Comparison of ENCODE assay signal across 21 cellular contexts in genomic region chr5:42653705-42654104, GRCh38.
DNase-seq lines count a peak whose midpoint lies in the region; ATAC-seq, FAIRE-seq and TF ChIP-seq lines count a peak whose summit lies in the region.
"Had no signal": no experiment of that assay in that cellular context is flagged by ENCODE, and none has a peak within 500 bp of the region (broad histone marks: within the 10 kb centered on the region; RNA-seq: fewer than 3 reads in every experiment).

No MANE protein-coding gene starts in this region.

- no peak overlapping the region for H3K27ac Mint-ChIP-seq in Caco-2 (ENCODE audit: unreplicated experiment)
- H3K27ac Mint-ChIP-seq: CD4-positive, CD25-positive, alpha-beta regulatory T cell; HFFc6 had no signal

- H3K27ac ChIP-seq in MM.1S (ENCODE audit: low read length), result no peak overlapping the region
- H3K27ac ChIP-seq in HepG2 (ENCODE audit: extremely low read length, insufficient read depth, low read length), result no peak overlapping the region
- H3K27ac ChIP-seq: 22Rv1, A549 had no signal

- no peak overlapping the region for H3K4me3 ChIP-seq in MM.1S (ENCODE audit: low read length)
- H3K4me3 ChIP-seq in HepG2 (replicated peaks in 1 of 3; ENCODE audit: insufficient read depth in 1 of 3, low read depth in 2 of 3, low read length in 3 of 3), result no peak overlapping the region
- H3K4me3 ChIP-seq in Caco-2 (ENCODE audit: low read depth, low read length), result no peak overlapping the region
- H3K4me3 ChIP-seq: A549 had no signal

- TF ChIP-seq EP300 in HepG2 (IDR thresholded peaks at IDR 0.05; ENCODE audit: low read depth in 2 of 2, low read length in 2 of 2) (no peak), HepG2 (CRISPR knock-in tag; IDR thresholded peaks at IDR 0.05; ENCODE audit: borderline replicate concordance) (no peak)

- no peak for FAIRE-seq in HepG2 (lab: Jason Lieb, UNC)
- FAIRE-seq: A549, D721Med, G401.6, GM12891 had no signal

- ATAC-seq in Right ventricle myocardium superior (ENCODE audit: poor library complexity) (peak; percentile 13), HepG2 (no peak)
- ATAC-seq: A549, HCT116 had no signal

- no peaks in the 10 kb centered on the region for H3K9me2 ChIP-seq in MM.1S (replicated peaks; ENCODE audit: insufficient read depth, low read length)

- no peak for DNase-seq in Right ventricle myocardium superior
- no peak for DNase-seq in cardiac septum (ENCODE audit: low spot score)
- DNase-seq in MM.1S, result no peak
- DNase-seq in HepG2 (ENCODE audit: low spot score), result no peak
- DNase-seq in Caco-2, result no peak
- no peak for DNase-seq in NCI-H774 (lab: John Stamatoyannopoulos, UW)
- no peak for DNase-seq in RKO (ENCODE audit: low spot score)
- DNase-seq: AML-193; C1 segment of cervical spinal cord; CD4-positive, CD25-positive, alpha-beta regulatory T cell; CD8-positive, alpha-beta memory T cell; COR-L47; GOT3; H7; HFFc6 had no signal

- H3F3A ChIP-seq in MM.1S (ENCODE audit: insufficient read depth, low read length), result no peaks in the 10 kb centered on the region

- no peaks in the 10 kb centered on the region for H3K4me1 Mint-ChIP-seq in Caco-2 (ENCODE audit: low read depth, unreplicated experiment)

- H3K4me1 ChIP-seq in MM.1S (ENCODE audit: low read length) (peaks cover 16% of the 10 kb centered on the region), HepG2 (ENCODE audit: insufficient read depth, low read length) (no peaks in the 10 kb centered on the region), Caco-2 (no peaks in the 10 kb centered on the region)
- H3K4me1 ChIP-seq: A549 had no signal

- H3K4me3 Mint-ChIP-seq in Caco-2 (ENCODE audit: unreplicated experiment), result no peak overlapping the region
- H3K4me3 Mint-ChIP-seq: CD4-positive, CD25-positive, alpha-beta regulatory T cell; CD8-positive, alpha-beta memory T cell; HFFc6 had no signal

- no peak for TF ChIP-seq RAD21 in HepG2 (CRISPR knock-in tag; IDR thresholded peaks at IDR 0.05)

- intact Hi-C loops in Right ventricle myocardium superior (cut with DNase I), result no loop called here
- intact Hi-C loops in cardiac septum (cut with DNase I), result loop anchor here (5.0 to 10.0 kb wide), 2 partner anchors 231 to 799 kb away; partner anchors contain the start of gene GHR
- intact Hi-C loops in HepG2 (cut with micrococcal nuclease; ENCODE audit: unreplicated experiment), result no loop called here
- intact Hi-C loops in Caco-2 (cut with micrococcal nuclease; ENCODE audit: unreplicated experiment), result no loop called here

- no peaks in the 10 kb centered on the region for H3K36me3 Mint-ChIP-seq in Caco-2 (ENCODE audit: insufficient read depth, unreplicated experiment)
- H3K36me3 Mint-ChIP-seq: CD4-positive, CD25-positive, alpha-beta regulatory T cell; CD8-positive, alpha-beta memory T cell had no signal

- H2AFZ ChIP-seq in MM.1S (ENCODE audit: low read length) (no peak overlapping the region), HepG2 (ENCODE audit: low read length) (no peak overlapping the region)

- POLR2A ChIA-PET in HepG2 (lab: Yijun Ruan, JAX), result no interaction called here
- POLR2A ChIA-PET in Caco-2 (lab: Charles Lee), result no interaction called here

- no peak for TF ChIP-seq POLR2A in HepG2 (IDR thresholded peaks at IDR 0.05; ENCODE audit: insufficient read depth in 1 of 2, low read depth in 2 of 2, low read length in 2 of 2)

- H3K36me3 ChIP-seq in MM.1S (replicated peaks; ENCODE audit: insufficient read depth, low read length), result no peaks in the 10 kb centered on the region
- no peaks in the 10 kb centered on the region for H3K36me3 ChIP-seq in HepG2 (replicated peaks in 1 of 2; ENCODE audit: control insufficient read depth in 1 of 2, insufficient read depth in 2 of 2, low read length in 2 of 2)
- H3K36me3 ChIP-seq in Caco-2 (ENCODE audit: control insufficient read depth, insufficient read depth, low read length), result no peaks in the 10 kb centered on the region

- in situ Hi-C loops in HepG2 (cut with HindIII; ENCODE audit: extremely low pct_ligation_motif_present, low pct_unique_long_range_greater_than_20kb), result no loop called here

- no peaks in the 10 kb centered on the region for H3K79me2 ChIP-seq in MM.1S (ENCODE audit: low read length)
- no peaks in the 10 kb centered on the region for H3K79me2 ChIP-seq in HepG2 (ENCODE audit: insufficient read depth, low read length)

- H3K9me3 Mint-ChIP-seq in Caco-2 (ENCODE audit: unreplicated experiment), result no peaks in the 10 kb centered on the region
- H3K9me3 Mint-ChIP-seq: HFFc6 had no signal

- no peaks in the 10 kb centered on the region for H3K27me3 Mint-ChIP-seq in Caco-2 (ENCODE audit: insufficient read depth, unreplicated experiment)

- peak overlapping the region; percentile 22; the same call in 1 of the 2 replicates for H3K4me2 ChIP-seq in MM.1S (ENCODE audit: low read depth, low read length)
- H3K4me2 ChIP-seq in HepG2 (ENCODE audit: low read depth, low read length), result no peak overlapping the region
- H3K4me2 ChIP-seq: A549 had no signal

- H3K9me3 ChIP-seq in MM.1S (replicated peaks; ENCODE audit: insufficient read depth, low read length), result no peaks in the 10 kb centered on the region
- no peaks in the 10 kb centered on the region for H3K9me3 ChIP-seq in HepG2 (ENCODE audit: low read length)
- no peaks in the 10 kb centered on the region for H3K9me3 ChIP-seq in Caco-2
- H3K9me3 ChIP-seq: A549 had no signal

- H3K9ac ChIP-seq in MM.1S (ENCODE audit: low read length) (no peak overlapping the region), HepG2 (ENCODE audit: insufficient read depth, low read depth, low read length) (no peak overlapping the region)

- 14% methylated on average over 2 of the region's 2 CpGs for WGBS in HepG2 (ENCODE audit: low lambda C conversion rate)

- BruUV-seq in HepG2 (replicated peaks; lab: Mats Ljungman, UMichigan) (no TSS peak), Caco-2 (replicated peaks; lab: Mats Ljungman, UMichigan) (no TSS peak)

- CTCF ChIA-PET in HepG2 (lab: Yijun Ruan, JAX; ENCODE audit: low intra/inter-chr PET ratio, low total read pairs) (no interaction called here), Caco-2 (lab: Charles Lee) (no interaction called here)

- H4K20me1 ChIP-seq in MM.1S (ENCODE audit: insufficient read depth, low read length) (no peaks in the 10 kb centered on the region), HepG2 (ENCODE audit: insufficient read depth, low read length) (no peaks in the 10 kb centered on the region)

- no peak for TF ChIP-seq CTCF in MM.1S (IDR thresholded peaks at IDR 0.05; ENCODE audit: low read length)
- no peak for TF ChIP-seq CTCF in HepG2 (CRISPR knock-in tag; IDR thresholded peaks at IDR 0.05)
- TF ChIP-seq CTCF in Caco-2 (IDR thresholded peaks at IDR 0.05; ENCODE audit: insufficient read depth in 1 of 2, low read depth in 1 of 2, low read length in 1 of 2, severe bottlenecking in 1 of 2, unreplicated experiment in 1 of 2), result no peak

- no peaks in the 10 kb centered on the region for H3K27me3 ChIP-seq in MM.1S (replicated peaks; ENCODE audit: insufficient read depth, low read length)
- H3K27me3 ChIP-seq in HepG2 (ENCODE audit: control insufficient read depth in 1 of 2, insufficient read depth in 2 of 2, low read length in 2 of 2), result no peaks in the 10 kb centered on the region
- H3K27me3 ChIP-seq in Caco-2 (replicated peaks; ENCODE audit: control insufficient read depth, insufficient read depth, low read length), result no peaks in the 10 kb centered on the region

TF ChIP-seq in HepG2, 621 proteins besides CTCF, POLR2A, EP300 and RAD21:
- peak; percentile 60; the same call in 1 of the 2 replicates for TF ChIP-seq ATF7 (IDR thresholded peaks at IDR 0.05)
- TF ChIP-seq ATF7 (CRISPR knock-in tag; IDR thresholded peaks at IDR 0.05), result no peak
- no peak for TF ChIP-seq ATF7-NPFF (CRISPR knock-in tag; IDR thresholded peaks at IDR 0.05; ENCODE audit: low read depth)
- TF ChIP-seq FOXK1 (CRISPR knock-in tag; IDR thresholded peaks at IDR 0.05; ENCODE audit: borderline replicate concordance, low read depth), result no peak
